In the genomic region with DNA sequence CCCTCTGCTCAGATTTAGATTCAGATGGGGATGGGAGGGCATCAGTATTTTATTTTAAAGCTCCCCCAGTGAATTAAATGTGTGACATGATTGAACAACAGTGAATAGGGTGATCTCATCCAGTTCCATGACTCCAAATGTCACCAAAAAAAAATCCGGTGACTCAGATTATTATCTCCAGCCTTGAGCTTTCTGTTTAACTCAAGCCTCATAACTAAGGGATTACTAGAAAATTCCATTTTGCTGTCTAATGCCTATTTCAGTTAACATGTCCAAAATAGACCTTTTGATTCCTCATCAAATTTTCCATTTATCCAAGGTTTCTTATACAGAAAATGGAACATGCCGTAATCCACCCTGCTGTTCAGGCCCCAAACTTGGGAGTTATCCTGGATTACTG, we compare ENCODE assay signal across 15 cellular contexts.
DNase-seq lines count a peak whose midpoint lies in the region; ATAC-seq and TF ChIP-seq lines count a peak whose summit lies in the region.
"Had no signal": no experiment of that assay in that cellular context is flagged by ENCODE, and none has a peak within 500 bp of the region (broad histone marks: within the 10 kb centered on the region; RNA-seq: fewer than 3 reads in every experiment).

No MANE protein-coding gene starts in this region.

- no peaks in the 10 kb centered on the region for H3K9me2 ChIP-seq in PC-3 (replicated peaks; ENCODE audit: low read length)

- BruUV-seq in PC-3 (replicated peaks; lab: Mats Ljungman, UMichigan): no TSS peak

- DNase-seq in BJ (ENCODE audit: low read depth): peak; percentile 46
- DNase-seq in PC-3: peak; percentile 71
- peak; percentile 46 for DNase-seq in fibroblast of gingiva (ENCODE audit: low read depth)
- DNase-seq in renal cortical epithelial cell (ENCODE audit: low read depth): peak; percentile 3
- no peak for DNase-seq in stimulated activated naive CD4-positive, alpha-beta T cell treated with Interleukin-2 at 50 U/mL for 16 hours (lab: John Stamatoyannopoulos, UW)
- DNase-seq in SIG-M5 (lab: John Stamatoyannopoulos, UW): no peak
- no peak for DNase-seq in retina
- no peak for DNase-seq in GM19240 (ENCODE audit: insufficient read length, low spot score)
- DNase-seq: activated CD4-positive, alpha-beta T cell treated with anti-CD3 and anti-CD28 coated beads, Interleukin-2, amount 50 U/mL, for 48 hours; activated T-cell treated with anti-CD3 and anti-CD28 coated beads, Interleukin-2, amount 50 U/mL, for 48 hours; amygdala; CD8-positive, alpha-beta T cell; dorsolateral prefrontal cortex; islet precursor cell had no signal

- no peak overlapping the region for H3K4me3 ChIP-seq in BJ (ENCODE audit: low read depth, low read length)
- no peak overlapping the region for H3K4me3 ChIP-seq in PC-3 (ENCODE audit: low read length)
- H3K4me3 ChIP-seq: dorsolateral prefrontal cortex, suprapubic skin had no signal

- POLR2A ChIA-PET in BJ (lab: Charles Lee) (no interaction called here), PC-3 (lab: Charles Lee; ENCODE audit: unreplicated experiment) (no interaction called here)

- H3K36me3 ChIP-seq in BJ (ENCODE audit: control insufficient read depth, insufficient read depth, low read length): no peaks in the 10 kb centered on the region
- no peaks in the 10 kb centered on the region for H3K36me3 ChIP-seq in PC-3 (ENCODE audit: low read depth, low read length)
- H3K36me3 ChIP-seq: suprapubic skin had no signal

- no peak overlapping the region for H3K9ac ChIP-seq in PC-3 (ENCODE audit: low read length)

- H3K27me3 ChIP-seq in BJ (ENCODE audit: control insufficient read depth, insufficient read depth, low read length) (no peaks in the 10 kb centered on the region), PC-3 (ENCODE audit: low read length) (no peaks in the 10 kb centered on the region)
- H3K27me3 ChIP-seq: suprapubic skin had no signal

- ATAC-seq in PC-3: peak; percentile 35; the same call in 1 of the 2 replicates
- ATAC-seq: CD8-positive, alpha-beta T cell had no signal

- H3K4me1 ChIP-seq in PC-3 (ENCODE audit: insufficient read depth, low read length): peaks cover 11% of the 10 kb centered on the region; the same call in 1 of the 2 replicates
- H3K4me1 ChIP-seq: suprapubic skin had no signal

- H3F3A ChIP-seq in PC-3 (ENCODE audit: low read length, unreplicated experiment): no peaks in the 10 kb centered on the region

- intact Hi-C loops in PC-3 (cut with micrococcal nuclease): no loop called here

- no peak overlapping the region for H2AFZ ChIP-seq in PC-3 (ENCODE audit: low read length)

- TF ChIP-seq CTCF in BJ (IDR thresholded peaks at IDR 0.05; ENCODE audit: insufficient read depth, low read depth, low read length) (no peak), PC-3 (conservative IDR thresholded peaks at IDR 0.05; ENCODE audit: low read depth, low read length) (no peak)

- CTCF ChIA-PET in BJ (lab: Yijun Ruan, JAX) (interaction anchor here (0.6 to 1.0 kb wide), 2 partner anchors 11 to 275 kb away, joined by 3 read pairs; no protein-coding TSS in a partner anchor), PC-3 (lab: Charles Lee) (no interaction called here)

- no peaks in the 10 kb centered on the region for H3K9me3 ChIP-seq in PC-3 (ENCODE audit: low read length)
- H3K9me3 ChIP-seq: suprapubic skin had no signal

- H3K4me2 ChIP-seq in PC-3 (ENCODE audit: low read length): no peak overlapping the region

- no peaks in the 10 kb centered on the region for H4K20me1 ChIP-seq in PC-3 (ENCODE audit: low read length)

- no peaks in the 10 kb centered on the region for H3K79me2 ChIP-seq in PC-3 (ENCODE audit: low read length)

- 0 out of 2 replicates have a peak overlapping the region, but pooled peaks have one; percentile 4 for H3K27ac ChIP-seq in PC-3 (ENCODE audit: low read length)
- H3K27ac ChIP-seq: dorsolateral prefrontal cortex, suprapubic skin had no signal

Comparison
In these comparisons a context has a peak if more than half of its experiments do, and no peak if none do; other contexts are left out.
1. DNase-seq: peak in BJ (single experiment), PC-3 (single experiment), fibroblast of gingiva (single experiment) and renal cortical epithelial cell (single experiment); none in stimulated activated naive CD4-positive, alpha-beta T cell treated with Interleukin-2 at 50 U/mL for 16 hours (single experiment), SIG-M5 (single experiment), retina (single experiment) and GM19240 (single experiment).